In genomic region chr12:49792181-49792970, GRCh38 we compare ENCODE assay signal across 14 cellular contexts. TPM values are rescaled to one million over a fixed set of nuclear protein-coding genes. Genes with fewer than 3 reads are reported as not detected.
DNase-seq lines count a peak whose midpoint lies in the region; ATAC-seq and TF ChIP-seq lines count a peak whose summit lies in the region.
"Had no signal": no experiment of that assay in that cellular context is flagged by ENCODE, and none has a peak within 500 bp of the region (broad histone marks: within the 10 kb centered on the region; RNA-seq: fewer than 3 reads in every experiment).

No MANE protein-coding gene starts in this region.

- no peak overlapping the region for H3K27ac Mint-ChIP-seq in natural killer cell treated with Interleukin-12 subunit alpha and Interleukin-12 subunit beta and Interleukin-15 and Interleukin-18, amount 100 ng/mL, for 72 hours
- H3K27ac Mint-ChIP-seq: CD8-positive, alpha-beta memory T cell; GM23338 had no signal

- H3K36me3 Mint-ChIP-seq in natural killer cell treated with Interleukin-12 subunit alpha and Interleukin-12 subunit beta and Interleukin-15 and Interleukin-18, amount 100 ng/mL, for 72 hours = no peaks in the 10 kb centered on the region

- TF ChIP-seq CTCF in GM13976 (IDR thresholded peaks at IDR 0.05; ENCODE audit: borderline replicate concordance, control extremely low read depth, extremely low read depth, insufficient read depth, missing control alignments) (no peak), Panc1 (IDR thresholded peaks at IDR 0.05) (no peak)

- H3K4me3 ChIP-seq in Panc1 (ENCODE audit: low read depth in 2 of 2, low read length in 2 of 2) = no peak overlapping the region
- H3K4me3 ChIP-seq: BLaER1, GM23338 had no signal

- H3K27ac ChIP-seq in Panc1 (ENCODE audit: low read length) = no peak overlapping the region
- H3K27ac ChIP-seq: BLaER1 had no signal

- H3K4me1 Mint-ChIP-seq in natural killer cell treated with Interleukin-12 subunit alpha and Interleukin-12 subunit beta and Interleukin-15 and Interleukin-18, amount 100 ng/mL, for 72 hours (ENCODE audit: low read depth in 2 of 2) = no peaks in the 10 kb centered on the region
- H3K4me1 Mint-ChIP-seq: CD8-positive, alpha-beta memory T cell had no signal

- 0 out of 2 replicates have a peak, but pooled peaks have one; percentile 36 for ATAC-seq in Panc1
- ATAC-seq in natural killer cell treated with Interleukin-12 subunit alpha and Interleukin-12 subunit beta and Interleukin-15 and Interleukin-18, amount 100 ng/mL, for 72 hours = no peak
- ATAC-seq in GM19463 (IDR thresholded peaks at IDR 0.05; ENCODE audit: unreplicated experiment) = no peak

- intact Hi-C loops in Panc1 (cut with micrococcal nuclease; ENCODE audit: unreplicated experiment) = no loop called here

- no peaks in the 10 kb centered on the region for H3K9me3 ChIP-seq in Panc1 (ENCODE audit: control insufficient read depth, insufficient read depth, low read depth, low read length)

- in situ Hi-C loops in GM13976 (cut with MboI; ENCODE audit: low sequenced_read_pairs, unreplicated experiment) (no loop called here), Panc1 (cut with HindIII; ENCODE audit: low pct_unique_long_range_greater_than_20kb, low sequenced_read_pairs) (no loop called here)

- no peaks in the 10 kb centered on the region for H3K27me3 ChIP-seq in Panc1 (ENCODE audit: control insufficient read depth, insufficient read depth, low read length)
- H3K27me3 ChIP-seq: BLaER1 had no signal

- no TSS peak for BruUV-seq in Panc1 (replicated peaks; lab: Mats Ljungman, UMichigan)

- DNase-seq in GM13976 (ENCODE audit: low spot score) = peak; percentile 24
- DNase-seq in Panc1 (ENCODE audit: low read depth, low spot score) = no peak
- DNase-seq in natural killer cell treated with Interleukin-12 subunit alpha and Interleukin-12 subunit beta and Interleukin-15 and Interleukin-18, amount 100 ng/mL, for 72 hours (ENCODE audit: low spot score) = peak; percentile 2
- no peak for DNase-seq in A172 (ENCODE audit: low spot score)
- DNase-seq in AG08396 (ENCODE audit: low spot score) = no peak
- DNase-seq: AML-193, Caco-2, DMS53, GF-D8, H9 had no signal

- no peak overlapping the region for H3K4me3 Mint-ChIP-seq in natural killer cell treated with Interleukin-12 subunit alpha and Interleukin-12 subunit beta and Interleukin-15 and Interleukin-18, amount 100 ng/mL, for 72 hours
- H3K4me3 Mint-ChIP-seq: CD8-positive, alpha-beta memory T cell; GM23338; H9 had no signal

- peaks cover 3% of the 10 kb centered on the region for H3K9me3 Mint-ChIP-seq in natural killer cell treated with Interleukin-12 subunit alpha and Interleukin-12 subunit beta and Interleukin-15 and Interleukin-18, amount 100 ng/mL, for 72 hours

- no peaks in the 10 kb centered on the region for H3K36me3 ChIP-seq in Panc1 (ENCODE audit: control insufficient read depth, insufficient read depth, low read length)

- POLR2A ChIA-PET in Panc1 (lab: Charles Lee) = no interaction called here

- CTCF ChIA-PET in Panc1 (lab: Charles Lee) = no interaction called here

- H3K4me1 ChIP-seq in Panc1 (ENCODE audit: control insufficient read depth, insufficient read depth, low read length) = no peaks in the 10 kb centered on the region
- H3K4me1 ChIP-seq: Caco-2 had no signal

- no peaks in the 10 kb centered on the region for H3K27me3 Mint-ChIP-seq in natural killer cell treated with Interleukin-12 subunit alpha and Interleukin-12 subunit beta and Interleukin-15 and Interleukin-18, amount 100 ng/mL, for 72 hours

RNA-seq across cellular contexts. Expression of gene NCKAP5L, which starts 35.8 kb away (rescaled TPM):
- 17.3 TPM for total RNA-seq in Panc1 (2021; ENCODE audit: unreplicated experiment)
- 16.5 TPM for polyA plus RNA-seq in Panc1 (2012; ENCODE audit: insufficient read length)
- 1 to 10 TPM; 1.9 to 4.4 TPM for total RNA-seq in natural killer cell treated with Interleukin-12 subunit alpha and Interleukin-12 subunit beta and Interleukin-15 and Interleukin-18, amount 100 ng/mL, for 72 hours
- 12.1 and 12.6 TPM in 2 replicates for total RNA-seq in A172 (2014; rRNA removed; shearing (Covaris generic))

RNA-seq across cellular contexts. Expression of gene BCDIN3D, which starts 50.5 kb away (rescaled TPM):
- 4.8 TPM for total RNA-seq in Panc1 (2021; ENCODE audit: unreplicated experiment)
- 4.2 TPM for polyA plus RNA-seq in Panc1 (2012; ENCODE audit: insufficient read length)
- 1 to 10 TPM; 5.9 to 6.8 TPM for total RNA-seq in natural killer cell treated with Interleukin-12 subunit alpha and Interleukin-12 subunit beta and Interleukin-15 and Interleukin-18, amount 100 ng/mL, for 72 hours
- total RNA-seq in A172 (2014; rRNA removed; shearing (Covaris generic)) = 1.5 and 2.1 TPM in 2 replicates

RNA-seq across cellular contexts. Expression of gene TMBIM6, which starts 51.0 kb away (rescaled TPM):
- 525 TPM for total RNA-seq in Panc1 (2021; ENCODE audit: unreplicated experiment)
- 275 TPM for polyA plus RNA-seq in Panc1 (2012; ENCODE audit: insufficient read length)
- 100 to 1,000 TPM; 357 to 452 TPM for total RNA-seq in natural killer cell treated with Interleukin-12 subunit alpha and Interleukin-12 subunit beta and Interleukin-15 and Interleukin-18, amount 100 ng/mL, for 72 hours
- total RNA-seq in A172 (2014; rRNA removed; shearing (Covaris generic)) = 242 and 305 TPM in 2 replicates

Comparison
In these comparisons a context has a peak if more than half of its experiments do, and no peak if none do; other contexts are left out.
1. DNase-seq: peak in GM13976 (single experiment) and natural killer cell treated with Interleukin-12 subunit alpha and Interleukin-12 subunit beta and Interleukin-15 and Interleukin-18, amount 100 ng/mL, for 72 hours (single experiment); none in Panc1 (single experiment), A172 (single experiment) and AG08396 (single experiment).